24 cellular contexts compared by ENCODE assay signal in the genomic region with DNA sequence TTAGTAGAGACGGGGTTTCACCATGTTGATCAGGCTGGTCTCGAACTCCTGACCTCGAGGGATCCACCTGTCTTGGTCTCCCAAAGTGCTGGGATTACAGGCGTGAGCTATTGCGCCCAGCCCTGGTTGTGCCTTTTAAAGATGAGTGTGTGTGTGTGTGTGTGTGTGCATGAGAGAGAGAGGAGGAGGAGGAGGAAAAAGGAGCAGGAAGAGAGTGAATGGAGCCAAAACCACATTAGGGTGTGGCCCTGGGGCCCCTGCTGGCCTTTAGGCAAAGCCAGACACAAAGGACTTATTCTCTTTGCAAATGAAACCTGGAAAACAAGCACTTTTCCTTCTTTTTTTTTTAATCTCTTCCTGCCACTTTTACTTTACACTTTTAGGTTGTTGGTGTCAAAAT. TPM values are rescaled to one million over a fixed set of nuclear protein-coding genes. Genes with fewer than 3 reads are reported as not detected.
A peak's percentile ranks its signal among the peaks of the same experiment; 100 is the strongest.
DNase-seq lines count a peak whose midpoint lies in the region; TF ChIP-seq lines count a peak whose summit lies in the region.
"Had no signal": no experiment of that assay in that cellular context is flagged by ENCODE, and none has a peak within 500 bp of the region (broad histone marks: within the 10 kb centered on the region; RNA-seq: fewer than 3 reads in every experiment).

No MANE protein-coding gene starts in this region.

- no peaks in the 10 kb centered on the region for H3K9me3 ChIP-seq in mesenchymal stem cell (ENCODE audit: control insufficient read depth, low read length)
- H3K9me3 ChIP-seq: MG63, Peyer's patch had no signal

- no peaks in the 10 kb centered on the region for H3K79me1 ChIP-seq in mesenchymal stem cell (replicated peaks; ENCODE audit: low read length, poor library complexity, severe bottlenecking)

- no peak overlapping the region for H2BK12ac ChIP-seq in mesenchymal stem cell (ENCODE audit: low read length in 2 of 2)

- no peak overlapping the region for H4K8ac ChIP-seq in mesenchymal stem cell (ENCODE audit: low read length)

- H3K9me3 Mint-ChIP-seq in CD14-positive monocyte: peaks cover 0 to 2% (median 0%) of the 10 kb centered on the region in 7 donors
- H3K9me3 Mint-ChIP-seq in activated CD4-positive, alpha-beta memory T cell treated with anti-CD3 and anti-CD28 coated beads, Interleukin-2, amount 10 ng/mL, durations not matched to agents 7 days and 5 days: peaks cover 5% of the 10 kb centered on the region
- no peaks in the 10 kb centered on the region for H3K9me3 Mint-ChIP-seq in chondrocyte (ENCODE audit: low read depth)
- H3K9me3 Mint-ChIP-seq: IgD-negative memory B cell; memory B cell; naive B cell; stimulated activated effector memory CD8-positive, alpha-beta T cell treated with anti-CD3 and anti-CD28 coated beads, Interleukin-12 subunit alpha, Interleukin-12 subunit beta, amount 100 ng/mL, for 72 hours had no signal

- no peak overlapping the region for H2BK5ac ChIP-seq in mesenchymal stem cell (ENCODE audit: low read depth, low read length, poor library complexity, severe bottlenecking)

- H3K27ac Mint-ChIP-seq in CD14-positive monocyte (peak overlapping the region in 6 of 7 donors; percentile 46 to 90 (median 78)), chondrocyte (ENCODE audit: unreplicated experiment) (no peak overlapping the region)
- no peak overlapping the region for H3K27ac Mint-ChIP-seq in activated CD4-positive, alpha-beta memory T cell treated with anti-CD3 and anti-CD28 coated beads, Interleukin-2, amount 10 ng/mL, durations not matched to agents 7 days and 5 days
- H3K27ac Mint-ChIP-seq: activated CD8-positive, alpha-beta T cell treated with anti-CD3 and anti-CD28 coated beads, Interleukin-2, amount 10 ng/mL, durations not matched to agents 7 days and 5 days; IgD-negative memory B cell; memory B cell; naive B cell; stimulated activated effector memory CD8-positive, alpha-beta T cell treated with anti-CD3 and anti-CD28 coated beads, Interleukin-12 subunit alpha, Interleukin-12 subunit beta, amount 100 ng/mL, for 72 hours had no signal

- no peak overlapping the region for H4K91ac ChIP-seq in mesenchymal stem cell (ENCODE audit: low read length)

- H3K4me2 ChIP-seq in mesenchymal stem cell (ENCODE audit: low read length, poor library complexity, severe bottlenecking): no peak overlapping the region

- H3K36me3 Mint-ChIP-seq in CD14-positive monocyte: no peaks in the 10 kb centered on the region
- no peaks in the 10 kb centered on the region for H3K36me3 Mint-ChIP-seq in activated CD4-positive, alpha-beta memory T cell treated with anti-CD3 and anti-CD28 coated beads, Interleukin-2, amount 10 ng/mL, durations not matched to agents 7 days and 5 days (ENCODE audit: low read depth)
- no peaks in the 10 kb centered on the region for H3K36me3 Mint-ChIP-seq in chondrocyte (ENCODE audit: low read depth)
- H3K36me3 Mint-ChIP-seq: memory B cell; naive B cell; stimulated activated effector memory CD8-positive, alpha-beta T cell treated with anti-CD3 and anti-CD28 coated beads, Interleukin-12 subunit alpha, Interleukin-12 subunit beta, amount 100 ng/mL, for 72 hours had no signal

- WGBS in mesenchymal stem cell: 90% methylated on average over 5 of the region's 5 CpGs

- H3K18ac ChIP-seq in mesenchymal stem cell (ENCODE audit: low read depth in 1 of 2, low read length in 2 of 2): no peak overlapping the region

- POLR2A ChIA-PET in activated CD4-positive, alpha-beta memory T cell treated with anti-CD3 and anti-CD28 coated beads, Interleukin-2, amount 10 ng/mL, durations not matched to agents 7 days and 5 days (lab: Charles Lee): no interaction called here

- H3K4ac ChIP-seq in mesenchymal stem cell (ENCODE audit: low read depth in 1 of 2, low read length in 2 of 2): no peak overlapping the region

- in situ Hi-C loops in KBM-7 (cut with MboI; ENCODE audit: low pct_unique_long_range_greater_than_20kb, low sequenced_read_pairs): no loop called here

- H3K4me3 Mint-ChIP-seq in CD14-positive monocyte (peak overlapping the region in 1 of 2 donors; percentile 71), chondrocyte (ENCODE audit: unreplicated experiment) (no peak overlapping the region)
- H3K4me3 Mint-ChIP-seq in activated CD4-positive, alpha-beta memory T cell treated with anti-CD3 and anti-CD28 coated beads, Interleukin-2, amount 10 ng/mL, durations not matched to agents 7 days and 5 days: no peak overlapping the region
- H3K4me3 Mint-ChIP-seq: activated CD8-positive, alpha-beta T cell treated with anti-CD3 and anti-CD28 coated beads, Interleukin-2, amount 10 ng/mL, durations not matched to agents 7 days and 5 days; IgD-negative memory B cell; memory B cell; naive B cell; stimulated activated effector memory CD8-positive, alpha-beta T cell treated with anti-CD3 and anti-CD28 coated beads, Interleukin-12 subunit alpha, Interleukin-12 subunit beta, amount 100 ng/mL, for 72 hours had no signal

- intact Hi-C loops in CD14-positive monocyte (cut with micrococcal nuclease): no loop called here

- H3K36me3 ChIP-seq in mesenchymal stem cell (ENCODE audit: control insufficient read depth in 1 of 2, insufficient read depth in 2 of 2, low read depth in 1 of 2, low read length in 2 of 2): no peaks in the 10 kb centered on the region
- H3K36me3 ChIP-seq: MG63, Peyer's patch had no signal

- TF ChIP-seq CTCF in CD14-positive monocyte (IDR thresholded peaks at IDR 0.05): no peak
- TF ChIP-seq CTCF in chondrocyte (IDR thresholded peaks at IDR 0.05): no peak

- CTCF ChIA-PET in activated CD4-positive, alpha-beta memory T cell treated with anti-CD3 and anti-CD28 coated beads, Interleukin-2, amount 10 ng/mL, durations not matched to agents 7 days and 5 days (lab: Charles Lee): no interaction called here

- H3K27me3 ChIP-seq in mesenchymal stem cell (ENCODE audit: control insufficient read depth in 1 of 2, insufficient read depth in 1 of 2, low read length in 2 of 2): no peaks in the 10 kb centered on the region
- H3K27me3 ChIP-seq: MG63, Peyer's patch had no signal

- H3K27me3 Mint-ChIP-seq in CD14-positive monocyte (ENCODE audit: low read depth in 3 of 3): peaks cover 0 to 4% (median 0%) of the 10 kb centered on the region in 3 donors
- H3K27me3 Mint-ChIP-seq in activated CD4-positive, alpha-beta memory T cell treated with anti-CD3 and anti-CD28 coated beads, Interleukin-2, amount 10 ng/mL, durations not matched to agents 7 days and 5 days: peaks cover 2% of the 10 kb centered on the region
- H3K27me3 Mint-ChIP-seq in chondrocyte (ENCODE audit: low read depth): no peaks in the 10 kb centered on the region
- H3K27me3 Mint-ChIP-seq: IgD-negative memory B cell, naive B cell had no signal

- H3K4me1 Mint-ChIP-seq in CD14-positive monocyte (peaks cover 64% of the 10 kb centered on the region), chondrocyte (ENCODE audit: low read depth) (peaks cover 24% of the 10 kb centered on the region)
- peaks cover 31% of the 10 kb centered on the region for H3K4me1 Mint-ChIP-seq in activated CD4-positive, alpha-beta memory T cell treated with anti-CD3 and anti-CD28 coated beads, Interleukin-2, amount 10 ng/mL, durations not matched to agents 7 days and 5 days
- H3K4me1 Mint-ChIP-seq: IgD-negative memory B cell had no signal

- H2AK5ac ChIP-seq in mesenchymal stem cell (ENCODE audit: low read length, severe bottlenecking): no peak overlapping the region

- H3K4me1 ChIP-seq in mesenchymal stem cell (ENCODE audit: control insufficient read depth, insufficient read depth, low read depth, low read length): no peaks in the 10 kb centered on the region

- H3K4me3 ChIP-seq in mesenchymal stem cell (ENCODE audit: insufficient read depth in 1 of 2, low read depth in 1 of 2, low read length in 2 of 2): no peak overlapping the region
- H3K4me3 ChIP-seq: MG63, Peyer's patch had no signal

- no peak overlapping the region for H2BK120ac ChIP-seq in mesenchymal stem cell (ENCODE audit: low read depth, low read length)

- H2BK15ac ChIP-seq in mesenchymal stem cell (ENCODE audit: low read depth, poor library complexity, severe bottlenecking): peak overlapping the region; percentile 8

- no peak overlapping the region for H3K27ac ChIP-seq in mesenchymal stem cell (ENCODE audit: low read length, poor library complexity, severe bottlenecking)
- H3K27ac ChIP-seq: C4-2B, Peyer's patch had no signal

- no peak overlapping the region for H3K9ac ChIP-seq in mesenchymal stem cell (ENCODE audit: low read length)

- H2AFZ ChIP-seq in mesenchymal stem cell (ENCODE audit: low read depth, low read length): no peak overlapping the region

- no peak overlapping the region for H3K14ac ChIP-seq in mesenchymal stem cell (ENCODE audit: low read length in 2 of 2)

- DNase-seq in CD14-positive monocyte (ENCODE audit: low spot score): no peak
- DNase-seq in KBM-7: peak; percentile 28
- peak; percentile 20 for DNase-seq in UCSD-AML1 (lab: John Stamatoyannopoulos, UW; ENCODE audit: unreplicated experiment)
- DNase-seq in mesenchymal stem cell: no peak
- no peak for DNase-seq in activated CD4-positive, alpha-beta memory T cell treated with anti-CD3 and anti-CD28 coated beads, Interleukin-2, amount 10 ng/mL, durations not matched to agents 7 days and 5 days
- DNase-seq in chondrocyte (ENCODE audit: low spot score): no peak
- no peak for DNase-seq in SHP77 (lab: John Stamatoyannopoulos, UW)
- DNase-seq: activated CD4-positive, CD25-positive, alpha-beta regulatory T cell treated with anti-CD3 and anti-CD28 coated beads, Interleukin-2, amount 50 U/mL, for 72 hours; activated CD8-positive, alpha-beta T cell treated with anti-CD3 and anti-CD28 coated beads, Interleukin-2, amount 10 ng/mL, durations not matched to agents 7 days and 5 days; activated gamma-delta T cell; activated T-cell treated with anti-CD3 and anti-CD28 coated beads for 4 hours; left cardiac atrium; MG63; naive B cell; NCI-H2171; NCI-H510A treated with DMSO at 0.1 percent for 48 hours; occipital lobe; Peyer's patch; small intestine; T-helper 9 cell had no signal

- no peak overlapping the region for H3K23ac ChIP-seq in mesenchymal stem cell (ENCODE audit: low read length in 2 of 2)

RNA-seq across cellular contexts. Expression of gene KLF3, which starts 48.2 kb away (rescaled TPM):
- polyA plus RNA-seq in CD14-positive monocyte: 10 to 100 TPM; 46.3 to 53.9 TPM
- polyA plus RNA-seq in mesenchymal stem cell (2013, experiment 1 of 2): 35.1 TPM
- polyA plus RNA-seq in mesenchymal stem cell (2013, experiment 2 of 2): 35.0 TPM
- 10 to 100 TPM; 21.9 to 22.1 TPM for total RNA-seq in activated CD4-positive, alpha-beta memory T cell treated with anti-CD3 and anti-CD28 coated beads, Interleukin-2, amount 10 ng/mL, durations not matched to agents 7 days and 5 days
- total RNA-seq in chondrocyte: 26.4 to 27.6 TPM (median 26.7 TPM) in 3 replicates

Comparison
In these comparisons a context has a peak if more than half of its experiments do, and no peak if none do; other contexts are left out.
1. DNase-seq: peak in KBM-7 (single experiment) and UCSD-AML1 (single experiment); none in CD14-positive monocyte (single experiment), mesenchymal stem cell (single experiment), activated CD4-positive, alpha-beta memory T cell treated with anti-CD3 and anti-CD28 coated beads, Interleukin-2, amount 10 ng/mL, durations not matched to agents 7 days and 5 days (single experiment), chondrocyte (single experiment) and SHP77 (0 of 2).
2. H3K27ac Mint-ChIP-seq: peak in CD14-positive monocyte (6 of 7); none in activated CD4-positive, alpha-beta memory T cell treated with anti-CD3 and anti-CD28 coated beads, Interleukin-2, amount 10 ng/mL, durations not matched to agents 7 days and 5 days (single experiment) and chondrocyte (single experiment).